6 cellular contexts compared by ENCODE assay signal in genomic region chrX:49155900-49156837, GRCh38. TPM values are rescaled to one million over a fixed set of nuclear protein-coding genes. Genes with fewer than 3 reads are reported as not detected.
A peak's percentile ranks its signal among the peaks of the same experiment; 100 is the strongest.
DNase-seq lines count a peak whose midpoint lies in the region; ATAC-seq lines count a peak whose summit lies in the region.

No MANE protein-coding gene starts in this region.

- no peaks in the 10 kb centered on the region for H3K27me3 ChIP-seq in muscle layer of duodenum (ENCODE audit: low read depth, low read length)

- H3K9me3 ChIP-seq in muscle layer of duodenum (ENCODE audit: control insufficient read depth in 1 of 2, low read length in 2 of 2), result no peaks in the 10 kb centered on the region

- peaks cover 0 to 4% of the 10 kb centered on the region in 2 donors for H3K4me1 ChIP-seq in muscle layer of duodenum (ENCODE audit: control insufficient read depth in 1 of 2, insufficient read depth in 2 of 2, low read length in 2 of 2)

- peak; percentile 94 for ATAC-seq in GM19025 (IDR thresholded peaks at IDR 0.05; ENCODE audit: low read depth, unreplicated experiment)

- DNase-seq in HuH-7.5 (ENCODE audit: low spot score) (peak; percentile 76), SW480 (ENCODE audit: low spot score) (peak; percentile 91), cerebellar cortex (ENCODE audit: low spot score) (peak; percentile 91), ureter (ENCODE audit: low spot score) (peak; percentile 92)

- peak overlapping the region; percentile 39 to 51 for H3K4me3 ChIP-seq in muscle layer of duodenum (ENCODE audit: low read depth in 1 of 2, low read length in 2 of 2)

- H3K36me3 ChIP-seq in muscle layer of duodenum (ENCODE audit: control insufficient read depth in 1 of 2, insufficient read depth in 2 of 2, low read length in 2 of 2), result no peaks in the 10 kb centered on the region

- H3K27ac ChIP-seq in muscle layer of duodenum (ENCODE audit: low read length), result peak overlapping the region; percentile 84

RNA-seq across cellular contexts. Expression of gene MAGIX, which starts 6.4 kb away (rescaled TPM):
- 12.8 TPM for total RNA-seq in ureter

RNA-seq across cellular contexts. Expression of gene PLP2, which starts 15.5 kb away (rescaled TPM):
- 141 TPM for total RNA-seq in ureter

RNA-seq across cellular contexts. Expression of gene PRICKLE3, which starts 30.0 kb away (rescaled TPM):
- 24.7 TPM for total RNA-seq in ureter

RNA-seq across cellular contexts. Expression of gene GPKOW, which starts 32.6 kb away (rescaled TPM):
- 18.2 TPM for total RNA-seq in ureter

RNA-seq across cellular contexts. Expression of gene SYP, which starts 43.8 kb away (rescaled TPM):
- total RNA-seq in ureter, result 1.7 TPM

Comparison
In these comparisons a context has a peak if more than half of its experiments do, and no peak if none do; other contexts are left out.
1. Peak in every context shown above with its lines: DNase-seq, ATAC-seq, H3K4me3 ChIP-seq and H3K27ac ChIP-seq.